Comparison of ENCODE assay signal across 12 cellular contexts in genomic region chr7:35596061-35596460, GRCh38.
DNase-seq lines count a peak whose midpoint lies in the region; ATAC-seq and TF ChIP-seq lines count a peak whose summit lies in the region.
"Had no signal": no experiment of that assay in that cellular context is flagged by ENCODE, and none has a peak within 500 bp of the region (broad histone marks: within the 10 kb centered on the region; RNA-seq: fewer than 3 reads in every experiment).

No MANE protein-coding gene starts in this region.

- H3K79me2 ChIP-seq in PC-9 (ENCODE audit: low read depth) = no peaks in the 10 kb centered on the region

- H3K27ac ChIP-seq in RWPE2 (ENCODE audit: poor library complexity, severe bottlenecking) (no peak overlapping the region), PC-9 (no peak overlapping the region)
- H3K27ac ChIP-seq: 22Rv1, Peyer's patch had no signal

- POLR2A ChIA-PET in PC-9 (lab: Charles Lee; ENCODE audit: unreplicated experiment) = interaction anchor here (0.7 kb wide), 1 partner anchor 20 kb away, joined by 3 read pairs; no protein-coding TSS in a partner anchor

- ATAC-seq in RWPE2 (ENCODE audit: low read depth) (peak; percentile 27; the same call in 1 of the 3 replicates), GM19455 (IDR thresholded peaks at IDR 0.05; ENCODE audit: unreplicated experiment) (no peak)

- H3K36me3 ChIP-seq in RWPE2 (ENCODE audit: low read depth) = no peaks in the 10 kb centered on the region
- no peaks in the 10 kb centered on the region for H3K36me3 ChIP-seq in PC-9 (ENCODE audit: low read depth)
- H3K36me3 ChIP-seq: Peyer's patch had no signal

- no TSS peak for BruUV-seq in PC-9 (replicated peaks; lab: Mats Ljungman, UMichigan)

- H3K4me1 ChIP-seq in RWPE2 (ENCODE audit: insufficient read depth, poor library complexity, severe bottlenecking) = no peaks in the 10 kb centered on the region
- H3K4me1 ChIP-seq in PC-9 (replicated peaks; ENCODE audit: insufficient read depth) = no peaks in the 10 kb centered on the region
- H3K4me1 ChIP-seq: Peyer's patch had no signal

- intact Hi-C loops in PC-9 (cut with micrococcal nuclease; ENCODE audit: unreplicated experiment) = no loop called here

- no peak overlapping the region for H3K4me2 ChIP-seq in PC-9

- no peaks in the 10 kb centered on the region for H3K9me2 ChIP-seq in PC-9 (ENCODE audit: insufficient read depth)

- H4K20me1 ChIP-seq in PC-9 (ENCODE audit: insufficient read depth) = no peaks in the 10 kb centered on the region

- H3F3A ChIP-seq in PC-9 (ENCODE audit: insufficient read depth, low read depth) = no peaks in the 10 kb centered on the region

- CTCF ChIA-PET in PC-9 (lab: Charles Lee) = interaction anchor here (0.6 kb wide), 1 partner anchor 28 kb away, joined by 3 read pairs; no protein-coding TSS in a partner anchor

- H3K9me3 ChIP-seq in RWPE2 (ENCODE audit: severe bottlenecking) (no peaks in the 10 kb centered on the region), PC-9 (ENCODE audit: insufficient read depth, low read depth) (no peaks in the 10 kb centered on the region)
- H3K9me3 ChIP-seq: Peyer's patch had no signal

- no peak overlapping the region for H2AFZ ChIP-seq in PC-9

- H3K4me3 ChIP-seq in RWPE2 (ENCODE audit: severe bottlenecking) = no peak overlapping the region
- H3K4me3 ChIP-seq in fibroblast of villous mesenchyme (ENCODE audit: low read depth, low read length) = no peak overlapping the region
- no peak overlapping the region for H3K4me3 ChIP-seq in skeletal muscle cell (ENCODE audit: low read depth, low read length)
- no peak overlapping the region for H3K4me3 ChIP-seq in PC-9
- H3K4me3 ChIP-seq: Peyer's patch had no signal

- no peaks in the 10 kb centered on the region for H3K27me3 ChIP-seq in RWPE2 (ENCODE audit: insufficient read depth, poor library complexity, severe bottlenecking)
- H3K27me3 ChIP-seq in PC-9 (ENCODE audit: insufficient read depth, low read depth) = no peaks in the 10 kb centered on the region
- H3K27me3 ChIP-seq: Peyer's patch had no signal

- peak; percentile 34 for DNase-seq in DMS 273 (lab: John Stamatoyannopoulos, UW; ENCODE audit: unreplicated experiment)
- DNase-seq in DMS 273 treated with DMSO at 0.1 percent for 48 hours (lab: John Stamatoyannopoulos, UW) = no peak
- no peak for DNase-seq in RWPE2 (ENCODE audit: low spot score)
- peak; percentile 45 for DNase-seq in fibroblast of villous mesenchyme (ENCODE audit: low read depth)
- DNase-seq in skeletal muscle cell (ENCODE audit: low read depth) = peak; percentile 11
- no peak for DNase-seq in PC-9
- no peak for DNase-seq in cortex of kidney (lab: John Stamatoyannopoulos, UW)
- DNase-seq: activated naive CD4-positive, alpha-beta T cell treated with anti-CD3 and anti-CD28 coated beads, Interleukin-2, amount 50 U/mL, for 16 hours; NCI-H187; Peyer's patch had no signal

- TF ChIP-seq CTCF in RWPE2 (IDR thresholded peaks at IDR 0.05; ENCODE audit: poor library complexity, severe bottlenecking) (no peak), fibroblast of villous mesenchyme (IDR thresholded peaks at IDR 0.05; ENCODE audit: insufficient read depth, low read depth, low read length) (no peak), PC-9 (conservative IDR thresholded peaks at IDR 0.05) (no peak)

Comparison
In these comparisons a context has a peak if more than half of its experiments do, and no peak if none do; other contexts are left out.
1. DNase-seq: peak in DMS 273 (single experiment), fibroblast of villous mesenchyme (single experiment) and skeletal muscle cell (single experiment); none in DMS 273 treated with DMSO at 0.1 percent for 48 hours (single experiment), RWPE2 (single experiment), PC-9 (0 of 2) and cortex of kidney (single experiment).